Comparison of ENCODE assay signal across 8 cellular contexts in the genomic region with DNA sequence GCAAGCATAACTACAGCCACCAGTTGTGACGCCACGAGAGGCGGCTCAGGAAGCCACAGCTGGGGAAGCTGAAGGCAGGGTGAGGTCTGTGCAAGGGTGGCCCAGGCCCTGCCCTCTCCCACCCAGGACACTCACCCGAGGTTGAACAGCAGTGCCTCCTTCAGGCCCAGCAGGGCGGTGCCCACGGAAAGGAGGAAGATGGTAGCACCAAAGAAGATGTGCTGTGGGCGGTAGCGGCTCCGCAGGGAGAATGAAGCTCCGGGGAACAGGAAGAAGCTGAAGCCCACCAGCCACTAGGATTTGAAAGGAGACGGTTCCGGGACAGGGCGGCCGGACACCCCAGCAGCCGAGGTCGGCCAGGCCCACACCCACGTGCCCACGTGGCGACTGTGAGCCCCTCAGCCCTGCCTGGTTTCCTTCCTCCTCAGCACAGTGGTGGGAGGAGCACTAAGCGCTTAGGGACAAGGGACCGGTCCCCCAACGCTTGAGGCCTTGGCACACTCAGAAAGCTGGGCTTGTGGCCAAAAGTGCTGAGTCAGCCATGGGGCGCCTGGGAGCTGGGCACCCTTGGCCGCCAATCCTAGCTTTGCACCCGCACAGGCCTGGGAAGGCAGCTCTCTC. TPM values are rescaled to one million over a fixed set of nuclear protein-coding genes. Genes with fewer than 3 reads are reported as not detected.
DNase-seq lines count a peak whose midpoint lies in the region; ATAC-seq, FAIRE-seq and TF ChIP-seq lines count a peak whose summit lies in the region.

No MANE protein-coding gene starts in this region.

- H3K27ac ChIP-seq in KOPT-K1 (ENCODE audit: low read depth, low read length, poor library complexity, severe bottlenecking) (peak overlapping the region; percentile 39), gastroesophageal sphincter (peak overlapping the region in 3 of 4 donors; percentile 17 to 79 (median 67))

- peaks cover 2% of the 10 kb centered on the region for H3K27me3 Mint-ChIP-seq in activated T-cell treated with anti-CD3 and anti-CD28 coated beads, Interleukin-2, amount 50 U/mL, for 24 hours

- H3K36me3 ChIP-seq in BE2C = peaks cover 42% of the 10 kb centered on the region
- H3K36me3 ChIP-seq in KOPT-K1 (ENCODE audit: insufficient read depth, low read length) = no peaks in the 10 kb centered on the region
- no peaks in the 10 kb centered on the region for H3K36me3 ChIP-seq in gastroesophageal sphincter

- DNase-seq in BE2C (peak; percentile 93), retinal pigment epithelial cell (ENCODE audit: low read depth) (no peak), D721Med (ENCODE audit: insufficient read length, low spot score) (no peak)
- no peak for DNase-seq in activated T-cell treated with anti-CD3 and anti-CD28 coated beads, Interleukin-2, amount 50 U/mL, for 24 hours

- H3K4me3 ChIP-seq in BE2C (ENCODE audit: low read depth, low read length) = peak overlapping the region; percentile 79
- H3K4me3 ChIP-seq in gastroesophageal sphincter = no peak overlapping the region
- no peak overlapping the region for H3K4me3 ChIP-seq in retinal pigment epithelial cell (ENCODE audit: low read length)

- peaks cover 29% of the 10 kb centered on the region for H3K4me1 Mint-ChIP-seq in activated T-cell treated with anti-CD3 and anti-CD28 coated beads, Interleukin-2, amount 50 U/mL, for 24 hours (ENCODE audit: low read depth)

- no peak for FAIRE-seq in D721Med (lab: Jason Lieb, UNC)

- H3K27me3 ChIP-seq in BE2C = no peaks in the 10 kb centered on the region
- H3K27me3 ChIP-seq in gastroesophageal sphincter = peaks cover 5% of the 10 kb centered on the region

- peaks cover 36% of the 10 kb centered on the region for H3K4me1 ChIP-seq in BE2C
- H3K4me1 ChIP-seq in gastroesophageal sphincter = peaks cover 0 to 61% (median 39%) of the 10 kb centered on the region in 3 donors

- H3K4me3 Mint-ChIP-seq in activated T-cell treated with anti-CD3 and anti-CD28 coated beads, Interleukin-2, amount 50 U/mL, for 24 hours = no peak overlapping the region

- no peak for TF ChIP-seq EP300 in gastroesophageal sphincter (IDR thresholded peaks at IDR 0.05)

- no peak for ATAC-seq in gastroesophageal sphincter
- ATAC-seq in GM19467 (IDR thresholded peaks at IDR 0.05; ENCODE audit: unreplicated experiment) = no peak
- ATAC-seq in HG03469 (IDR thresholded peaks at IDR 0.05; ENCODE audit: unreplicated experiment) = no peak

- 56 to 100% methylated on average over 1 to 3 of the region's 25 CpGs for WGBS in gastroesophageal sphincter (ENCODE audit: low coverage in 1 of 2), 2 donors

- no peak for TF ChIP-seq POLR2A in gastroesophageal sphincter (IDR thresholded peaks at IDR 0.05)

- H3K9me3 ChIP-seq in BE2C = no peaks in the 10 kb centered on the region
- H3K9me3 ChIP-seq in KOPT-K1 (ENCODE audit: insufficient read depth, low read length, poor library complexity, severe bottlenecking) = no peaks in the 10 kb centered on the region
- H3K9me3 ChIP-seq in gastroesophageal sphincter = no peaks in the 10 kb centered on the region

- no peaks in the 10 kb centered on the region for H3K9me3 Mint-ChIP-seq in activated T-cell treated with anti-CD3 and anti-CD28 coated beads, Interleukin-2, amount 50 U/mL, for 24 hours

- H3K27ac Mint-ChIP-seq in activated T-cell treated with anti-CD3 and anti-CD28 coated beads, Interleukin-2, amount 50 U/mL, for 24 hours = peak overlapping the region; percentile 69

- TF ChIP-seq CTCF in BE2C (IDR thresholded peaks at IDR 0.05; ENCODE audit: low read depth, low read length) (peak; percentile 69), gastroesophageal sphincter (IDR thresholded peaks at IDR 0.05) (no peak), retinal pigment epithelial cell (conservative IDR thresholded peaks at IDR 0.05; ENCODE audit: low read depth, low read length) (peak; percentile 36), D721Med (IDR thresholded peaks at IDR 0.05; ENCODE audit: insufficient read depth, missing control alignments) (no peak)

- peaks cover 5% of the 10 kb centered on the region for H3K36me3 Mint-ChIP-seq in activated T-cell treated with anti-CD3 and anti-CD28 coated beads, Interleukin-2, amount 50 U/mL, for 24 hours (ENCODE audit: low read depth)

RNA-seq across cellular contexts. Expression of a gene that starts 11.0 kb away (rescaled TPM):
- 212 TPM for polyA plus RNA-seq in BE2C (2012; ENCODE audit: insufficient read depth, insufficient read length, low read depth)
- total RNA-seq in gastroesophageal sphincter = 10 to 100 TPM in 3 of 4 donors, 1 to 10 TPM in 1; 7.9 to 17.7 (median 15.0) TPM

RNA-seq across cellular contexts. Expression of a gene that starts 41.8 kb away (rescaled TPM):
- 138 TPM for polyA plus RNA-seq in BE2C (2012; ENCODE audit: insufficient read depth, insufficient read length, low read depth)
- 10 to 100 TPM in 1 of 4 donors, 1 to 10 TPM in 3; 4.8 to 10.4 (median 8.2) TPM for total RNA-seq in gastroesophageal sphincter

Comparison
In these comparisons a context has a peak if more than half of its experiments do, and no peak if none do; other contexts are left out.
1. CTCF ChIP-seq: peak in BE2C (single experiment) and retinal pigment epithelial cell (single experiment); none in gastroesophageal sphincter (0 of 4) and D721Med (single experiment).